In the genomic region with DNA sequence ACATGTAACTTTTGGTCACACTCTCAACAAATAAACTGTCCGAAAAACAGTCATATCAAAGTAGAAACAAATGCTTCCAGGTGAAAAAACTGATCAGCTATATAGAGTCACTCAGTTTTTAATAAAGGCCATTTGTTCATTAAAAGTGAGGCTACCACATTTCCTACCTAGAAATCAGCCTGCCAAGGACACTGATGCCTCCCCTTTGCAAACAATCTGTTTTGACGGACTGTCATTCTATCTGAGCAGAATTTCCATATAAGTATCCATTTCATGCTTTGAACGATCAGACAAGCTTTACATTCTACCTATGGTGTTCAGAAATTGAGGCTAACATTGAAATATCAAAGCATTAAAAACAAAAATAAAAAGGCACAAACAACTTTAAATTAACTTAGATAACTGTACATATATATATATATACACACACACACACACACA, we compare ENCODE assay signal across 13 cellular contexts. TPM values are rescaled to one million over a fixed set of nuclear protein-coding genes. Genes with fewer than 3 reads are reported as not detected.
DNase-seq lines count a peak whose midpoint lies in the region; ATAC-seq and TF ChIP-seq lines count a peak whose summit lies in the region.
"Had no signal": no experiment of that assay in that cellular context is flagged by ENCODE, and none has a peak within 500 bp of the region (broad histone marks: within the 10 kb centered on the region; RNA-seq: fewer than 3 reads in every experiment).

No MANE protein-coding gene starts in this region.

- H3K36me3 ChIP-seq in ascending aorta (peaks cover 12 to 35% of the 10 kb centered on the region in 2 donors), iPS-18a (ENCODE audit: control insufficient read depth, low read depth, low read length) (peaks cover 28% of the 10 kb centered on the region)

- H3K9me3 ChIP-seq in ascending aorta (no peaks in the 10 kb centered on the region), iPS-18a (ENCODE audit: control insufficient read depth, low read depth, low read length) (no peaks in the 10 kb centered on the region)

- H3K27ac Mint-ChIP-seq in activated naive CD4-positive, alpha-beta T cell treated with anti-CD3 and anti-CD28 coated beads, Interleukin-2, amount 50 U/mL, for 72 hours, result no peak overlapping the region
- H3K27ac Mint-ChIP-seq: CD8-positive, alpha-beta T cell had no signal

- DNase-seq in EH (ENCODE audit: low read depth) (peak; percentile 74), ascending aorta (ENCODE audit: low spot score in 2 of 2) (no peak), retinal pigment epithelial cell (ENCODE audit: low read depth) (no peak), GF-D8 (lab: John Stamatoyannopoulos, UW) (no peak), DMS53 (lab: John Stamatoyannopoulos, UW) (no peak)
- no peak for DNase-seq in activated naive CD4-positive, alpha-beta T cell treated with anti-CD3 and anti-CD28 coated beads, Interleukin-2, amount 50 U/mL, for 72 hours (ENCODE audit: low spot score in 2 of 2)
- DNase-seq: activated CD8-positive, alpha-beta memory T cell treated with anti-CD3 and anti-CD28 coated beads, Interleukin-2, amount 50 U/mL, for 4 hours; CD8-positive, alpha-beta T cell; NCI-H1048; substantia nigra had no signal

- H3K36me3 Mint-ChIP-seq in activated naive CD4-positive, alpha-beta T cell treated with anti-CD3 and anti-CD28 coated beads, Interleukin-2, amount 50 U/mL, for 72 hours, result peaks cover 5 to 16% of the 10 kb centered on the region in 2 donors
- H3K36me3 Mint-ChIP-seq: CD8-positive, alpha-beta T cell had no signal

- no peaks in the 10 kb centered on the region for H3K9me3 Mint-ChIP-seq in activated naive CD4-positive, alpha-beta T cell treated with anti-CD3 and anti-CD28 coated beads, Interleukin-2, amount 50 U/mL, for 72 hours
- H3K9me3 Mint-ChIP-seq: CD8-positive, alpha-beta T cell had no signal

- H3K4me1 ChIP-seq in ascending aorta, result peaks cover 0 to 13% of the 10 kb centered on the region in 2 donors
- peaks cover 37% of the 10 kb centered on the region for H3K4me1 ChIP-seq in iPS-18a (ENCODE audit: control insufficient read depth, low read depth, low read length)

- H3K4me3 ChIP-seq in ascending aorta (peak overlapping the region; percentile 84 to 86), iPS-18a (ENCODE audit: low read length) (peak overlapping the region; percentile 84), retinal pigment epithelial cell (ENCODE audit: low read length) (peak overlapping the region; percentile 79)

- ATAC-seq in activated naive CD4-positive, alpha-beta T cell treated with anti-CD3 and anti-CD28 coated beads, Interleukin-2, amount 50 U/mL, for 72 hours, result no peak
- ATAC-seq in HG02571 (IDR thresholded peaks at IDR 0.05; ENCODE audit: unreplicated experiment), result no peak
- ATAC-seq: CD8-positive, alpha-beta T cell had no signal

- no peak for TF ChIP-seq CTCF in ascending aorta (IDR thresholded peaks at IDR 0.05)
- no peak for TF ChIP-seq CTCF in retinal pigment epithelial cell (conservative IDR thresholded peaks at IDR 0.05; ENCODE audit: low read depth, low read length)

- H3K27ac ChIP-seq in ascending aorta (peak overlapping the region; percentile 92 to 94), iPS-18a (ENCODE audit: low read length) (no peak overlapping the region)

- intact Hi-C loops in ascending aorta (cut with DNase I), result no loop called here

- no peaks in the 10 kb centered on the region for H3K27me3 ChIP-seq in ascending aorta
- no peaks in the 10 kb centered on the region for H3K27me3 ChIP-seq in iPS-18a (ENCODE audit: control insufficient read depth, insufficient read depth, low read length)

- no peak overlapping the region for H3K9ac ChIP-seq in iPS-18a (ENCODE audit: low read length)

RNA-seq across cellular contexts. Expression of a gene that starts 2.9 kb away (rescaled TPM):
- 916 TPM for total RNA-seq in ascending aorta
- not detected for total RNA-seq in activated naive CD4-positive, alpha-beta T cell treated with anti-CD3 and anti-CD28 coated beads, Interleukin-2, amount 50 U/mL, for 72 hours
- total RNA-seq: T-helper 1 cell treated with Interleukin-12 subunit alpha and Interleukin-12 subunit beta and Interleukin-4 antibody, amounts not matched to agents 30 ng/mL and 1 ng/mL, for 36 hours had no signal

Comparison
In these comparisons a context has a peak if more than half of its experiments do, and no peak if none do; other contexts are left out.
1. RNA of a gene that starts 2.9 kb away (total RNA-seq): 916 TPM in ascending aorta (single experiment); not detected in activated naive CD4-positive, alpha-beta T cell treated with anti-CD3 and anti-CD28 coated beads, Interleukin-2, amount 50 U/mL, for 72 hours; every median in the first group is over 100 times any median in the second.
2. Peak in every context shown above with its lines, with median percentiles within 50 percentile points of each other: H3K4me3 ChIP-seq.